18 cellular contexts compared by ENCODE assay signal in genomic region chr19:40666803-40667438, GRCh38. TPM values are rescaled to one million over a fixed set of nuclear protein-coding genes. Genes with fewer than 3 reads are reported as not detected.
DNase-seq lines count a peak whose midpoint lies in the region; TF ChIP-seq lines count a peak whose summit lies in the region.
"Had no signal": no experiment of that assay in that cellular context is flagged by ENCODE, and none has a peak within 500 bp of the region (broad histone marks: within the 10 kb centered on the region; RNA-seq: fewer than 3 reads in every experiment).

No MANE protein-coding gene starts in this region.

- H3K4me3 Mint-ChIP-seq in Caco-2 (ENCODE audit: unreplicated experiment) (no peak overlapping the region), neural progenitor cell (no peak overlapping the region)
- H3K4me3 Mint-ChIP-seq: activated CD4-positive, alpha-beta T cell treated with anti-CD3 and anti-CD28 coated beads, Interleukin-2, amount 10 ng/mL, durations not matched to agents 24 days and 14 days; stimulated activated naive B cell treated with anti-CD40 and anti-IgM and Interleukin-4, amounts not matched to agents 10 μg/mL and 1 μg/mL and 100 μg/mL, for 72 hours had no signal

- H3K9ac ChIP-seq in endocrine pancreas (ENCODE audit: control insufficient read depth, insufficient read depth, low read length) = peak overlapping the region; percentile 23
- H3K9ac ChIP-seq in neural progenitor cell = no peak overlapping the region
- H3K9ac ChIP-seq: BLaER1, KMS-11 had no signal

- H3K9me3 ChIP-seq in Caco-2 = no peaks in the 10 kb centered on the region
- H3K9me3 ChIP-seq in HEK293 (ENCODE audit: control insufficient read depth, insufficient read depth, low read depth, low read length) = no peaks in the 10 kb centered on the region
- H3K9me3 ChIP-seq in endocrine pancreas (ENCODE audit: control insufficient read depth, low read length) = no peaks in the 10 kb centered on the region
- no peaks in the 10 kb centered on the region for H3K9me3 ChIP-seq in sigmoid colon
- no peaks in the 10 kb centered on the region for H3K9me3 ChIP-seq in neural progenitor cell (ENCODE audit: low read depth)
- H3K9me3 ChIP-seq: body of pancreas, neutrophil, tibial artery had no signal

- TSS peak; percentile 36 for BruUV-seq in Caco-2 (replicated peaks; lab: Mats Ljungman, UMichigan)

- H3K27ac Mint-ChIP-seq in Caco-2 (ENCODE audit: unreplicated experiment) (no peak overlapping the region), neural progenitor cell (no peak overlapping the region)
- H3K27ac Mint-ChIP-seq: stimulated activated naive B cell treated with anti-CD40 and anti-IgM and Interleukin-4, amounts not matched to agents 10 μg/mL and 1 μg/mL and 100 μg/mL, for 72 hours had no signal

- intact Hi-C loops in Caco-2 (cut with micrococcal nuclease; ENCODE audit: unreplicated experiment) (loop anchor here (10.0 kb wide), 1 partner anchor 88 kb away; the partner anchor contains the start of genes ACTMAP and SNRPA), sigmoid colon (cut with DNase I) (no loop called here)

- H3K4me1 ChIP-seq in Caco-2 = no peaks in the 10 kb centered on the region
- H3K4me1 ChIP-seq in HEK293 (ENCODE audit: control insufficient read depth, insufficient read depth, low read length) = peaks cover 13% of the 10 kb centered on the region
- H3K4me1 ChIP-seq in endocrine pancreas (ENCODE audit: control insufficient read depth, insufficient read depth, low read length) = no peaks in the 10 kb centered on the region
- H3K4me1 ChIP-seq in sigmoid colon = peaks cover 0 to 16% (median 12%) of the 10 kb centered on the region in 4 donors
- H3K4me1 ChIP-seq in neural progenitor cell = no peaks in the 10 kb centered on the region

- H3K9me3 Mint-ChIP-seq in Caco-2 (ENCODE audit: unreplicated experiment) (no peaks in the 10 kb centered on the region), neural progenitor cell (peaks cover 5% of the 10 kb centered on the region)
- H3K9me3 Mint-ChIP-seq: stimulated activated naive B cell treated with anti-CD40 and anti-IgM and Interleukin-4, amounts not matched to agents 10 μg/mL and 1 μg/mL and 100 μg/mL, for 72 hours had no signal

- H3K36me3 Mint-ChIP-seq in Caco-2 (ENCODE audit: insufficient read depth, unreplicated experiment) (peaks cover 9% of the 10 kb centered on the region), neural progenitor cell (peaks cover 25% of the 10 kb centered on the region)

- WGBS in sigmoid colon, 2 donors = 92 to 93% methylated on average over 14 of the region's 14 CpGs

- TF ChIP-seq CTCF in Caco-2 (IDR thresholded peaks at IDR 0.05; ENCODE audit: insufficient read depth in 1 of 2, low read depth in 1 of 2, low read length in 1 of 2, severe bottlenecking in 1 of 2, unreplicated experiment in 1 of 2) (no peak), HEK293 (tag by site-specific recombination; IDR thresholded peaks at IDR 0.05) (no peak), sigmoid colon (IDR thresholded peaks at IDR 0.05) (no peak), neural progenitor cell (IDR thresholded peaks at IDR 0.05) (no peak)

- H3K27me3 Mint-ChIP-seq in Caco-2 (ENCODE audit: insufficient read depth, unreplicated experiment) (no peaks in the 10 kb centered on the region), neural progenitor cell (ENCODE audit: insufficient read depth, low read depth) (peaks cover 4% of the 10 kb centered on the region)
- H3K27me3 Mint-ChIP-seq: activated CD4-positive, alpha-beta T cell treated with anti-CD3 and anti-CD28 coated beads, Interleukin-2, amount 10 ng/mL, durations not matched to agents 24 days and 14 days; stimulated activated naive B cell treated with anti-CD40 and anti-IgM and Interleukin-4, amounts not matched to agents 10 μg/mL and 1 μg/mL and 100 μg/mL, for 72 hours had no signal

- CTCF ChIA-PET in Caco-2 (lab: Charles Lee) (no interaction called here), HEK293 (lab: Yijun Ruan, JAX) (interaction anchor here (1.2 to 1.6 kb wide), 2 partner anchors 140 to 478 kb away, joined by 3 to 5 read pairs; no protein-coding TSS in a partner anchor)

- TF ChIP-seq POLR2A in sigmoid colon (IDR thresholded peaks at IDR 0.05) = no peak

- H3K27me3 ChIP-seq in Caco-2 (replicated peaks; ENCODE audit: control insufficient read depth, insufficient read depth, low read length) (no peaks in the 10 kb centered on the region), endocrine pancreas (ENCODE audit: control insufficient read depth, insufficient read depth, low read length) (no peaks in the 10 kb centered on the region), sigmoid colon (no peaks in the 10 kb centered on the region), neural progenitor cell (peaks cover 8% of the 10 kb centered on the region)
- H3K27me3 ChIP-seq: BLaER1, body of pancreas, tibial artery had no signal

- no peak overlapping the region for H3K4me3 ChIP-seq in Caco-2 (ENCODE audit: low read depth, low read length)
- H3K4me3 ChIP-seq in HEK293 (ENCODE audit: low read depth, low read length) = no peak overlapping the region
- no peak overlapping the region for H3K4me3 ChIP-seq in endocrine pancreas (ENCODE audit: control insufficient read depth, insufficient read depth, low read length)
- no peak overlapping the region for H3K4me3 ChIP-seq in sigmoid colon
- no peak overlapping the region for H3K4me3 ChIP-seq in neural progenitor cell
- H3K4me3 ChIP-seq: BLaER1, body of pancreas, tibial artery had no signal

- H2AFZ ChIP-seq in neural progenitor cell (replicated peaks) = no peak overlapping the region

- H3K27ac ChIP-seq in HEK293 (ENCODE audit: extremely low read depth, low read depth, low read length) = no peak overlapping the region
- H3K27ac ChIP-seq in sigmoid colon = peak overlapping the region in 3 of 4 donors; percentile 11 to 90 (median 34)
- H3K27ac ChIP-seq in neural progenitor cell = no peak overlapping the region
- H3K27ac ChIP-seq: BLaER1, body of pancreas, KMS-11, neutrophil had no signal

- POLR2A ChIA-PET in Caco-2 (lab: Charles Lee) (no interaction called here), HEK293 (lab: Yijun Ruan, JAX) (no interaction called here)

- no peaks in the 10 kb centered on the region for H3K4me1 Mint-ChIP-seq in Caco-2 (ENCODE audit: low read depth, unreplicated experiment)
- H3K4me1 Mint-ChIP-seq in neural progenitor cell = peaks cover 5% of the 10 kb centered on the region

- H3K36me3 ChIP-seq in Caco-2 (ENCODE audit: control insufficient read depth, insufficient read depth, low read length) = no peaks in the 10 kb centered on the region
- peaks cover 13 to 45% of the 10 kb centered on the region in 2 experiments for H3K36me3 ChIP-seq in HEK293 (ENCODE audit: control insufficient read depth in 2 of 2, insufficient read depth in 1 of 2, low read length in 2 of 2)
- peaks cover 7% of the 10 kb centered on the region for H3K36me3 ChIP-seq in endocrine pancreas (ENCODE audit: control insufficient read depth, insufficient read depth, low read length)
- peaks cover 23 to 53% (median 29%) of the 10 kb centered on the region in 4 donors for H3K36me3 ChIP-seq in sigmoid colon
- no peaks in the 10 kb centered on the region for H3K36me3 ChIP-seq in neural progenitor cell

- TF ChIP-seq EP300 in sigmoid colon (IDR thresholded peaks at IDR 0.05) = no peak

- no peak for DNase-seq in Caco-2
- DNase-seq in sigmoid colon = no peak
- no peak for DNase-seq in neural progenitor cell (ENCODE audit: low spot score)
- no peak for DNase-seq in 8988T
- no peak for DNase-seq in NCI-H446 (lab: John Stamatoyannopoulos, UW)
- DNase-seq: body of pancreas; cortex of kidney; midbrain; NCI-H1092; NCI-H510A; stimulated activated naive B cell treated with anti-CD40 and anti-IgM and Interleukin-4, amounts not matched to agents 10 μg/mL and 1 μg/mL and 100 μg/mL, for 72 hours; tibial artery had no signal

- no peaks in the 10 kb centered on the region for H4K20me1 ChIP-seq in neural progenitor cell (ENCODE audit: low read depth)
- H4K20me1 ChIP-seq: BLaER1 had no signal

- no peaks in the 10 kb centered on the region for H3F3A ChIP-seq in neural progenitor cell (ENCODE audit: low read depth)

- no peaks in the 10 kb centered on the region for H3K79me2 ChIP-seq in neural progenitor cell (ENCODE audit: low read depth)

- H3K4me2 ChIP-seq in neural progenitor cell = no peak overlapping the region
- H3K4me2 ChIP-seq: BLaER1, KMS-11 had no signal

TF ChIP-seq in HEK293, 187 proteins besides CTCF, POLR2A, EP300 and RAD21 (continues in another document):
- TF ChIP-seq ZNF792 (tag by site-specific recombination; IDR thresholded peaks at IDR 0.05) = no peak
- peak; percentile 55; the same call in 1 of the 2 replicates for TF ChIP-seq KLF8 (tag by site-specific recombination; IDR thresholded peaks at IDR 0.05)
- TF ChIP-seq SCRT1 (tag by site-specific recombination; IDR thresholded peaks at IDR 0.05; ENCODE audit: borderline replicate concordance) = no peak
- TF ChIP-seq ZNF433 (tag by site-specific recombination; IDR thresholded peaks at IDR 0.05; ENCODE audit: low read depth) = no peak
- TF ChIP-seq PRDM6 (tag by site-specific recombination; IDR thresholded peaks at IDR 0.05) = no peak

RNA-seq across cellular contexts. Expression of gene NUMBL, which starts 23.5 kb away (rescaled TPM):
- total RNA-seq in Caco-2 (2022) (21.1 and 22.0 TPM in 2 replicates), sigmoid colon (10 to 100 TPM; 21.9 to 38.2 (median 25.0) TPM), neural progenitor cell (ENCODE audit: low replicate concordance) (6.4 and 19.8 TPM in 2 replicates)
- polyA plus RNA-seq in sigmoid colon = 10 to 100 TPM in 1 of 3 donors, 1 to 10 TPM in 2; 3.0 to 13.7 (median 9.6) TPM

RNA-seq across cellular contexts. Expression of gene COQ8B, which starts 49.8 kb away (rescaled TPM):
- total RNA-seq in Caco-2 (2022) (30.9 and 35.7 TPM in 2 replicates), sigmoid colon (10 to 100 TPM; 33.2 to 59.3 (median 39.2) TPM), neural progenitor cell (ENCODE audit: low replicate concordance) (27.7 and 89.7 TPM in 2 replicates)
- polyA plus RNA-seq in sigmoid colon = 10 to 100 TPM; 24.7 to 54.4 (median 27.0) TPM

RNA-seq across cellular contexts. Expression of gene ITPKC, which starts 50.0 kb away (rescaled TPM):
- 28.5 and 31.2 TPM in 2 replicates for total RNA-seq in Caco-2 (2022)
- 10 to 100 TPM; 17.7 to 39.6 (median 23.1) TPM for total RNA-seq in sigmoid colon
- 10 to 100 TPM; 17.4 to 27.0 (median 25.9) TPM for polyA plus RNA-seq in sigmoid colon
- total RNA-seq in neural progenitor cell (ENCODE audit: low replicate concordance) = 6.5 and 12.4 TPM in 2 replicates

Comparison
In these comparisons a context has a peak if more than half of its experiments do, and no peak if none do; other contexts are left out.
1. H3K27ac ChIP-seq: peak in sigmoid colon (3 of 4); none in HEK293 (single experiment) and neural progenitor cell (single experiment).